Comparison of ENCODE assay signal across 1 cellular context in genomic region chr17:42878123-42878880, GRCh38.
TF ChIP-seq lines count a peak whose summit lies in the region.

No MANE protein-coding gene starts in this region.

TF ChIP-seq in GM23338, 12 proteins besides CTCF, POLR2A, EP300 and RAD21:
- TF ChIP-seq REST (IDR thresholded peaks at IDR 0.05; ENCODE audit: unreplicated experiment) (no peak), ZNF114 (CRISPR knock-in tag; IDR thresholded peaks at IDR 0.05) (no peak), JUNB (IDR thresholded peaks at IDR 0.05; ENCODE audit: unreplicated experiment) (no peak), POLR2AphosphoS5 (IDR thresholded peaks at IDR 0.05; ENCODE audit: low read depth) (no peak), ZNF462 (CRISPR knock-in tag; IDR thresholded peaks at IDR 0.05) (no peak)
